9 cellular contexts compared by ENCODE assay signal in genomic region chr3:35908366-35909232, GRCh38.
A peak's percentile ranks its signal among the peaks of the same experiment; 100 is the strongest.
DNase-seq lines count a peak whose midpoint lies in the region; ATAC-seq and TF ChIP-seq lines count a peak whose summit lies in the region.
"Had no signal": no experiment of that assay in that cellular context is flagged by ENCODE, and none has a peak within 500 bp of the region (broad histone marks: within the 10 kb centered on the region; RNA-seq: fewer than 3 reads in every experiment).

No MANE protein-coding gene starts in this region.

- no peak overlapping the region for H3K4me3 Mint-ChIP-seq in brain

- peak overlapping the region in 1 of 5 experiments; percentile 60 for H3K27ac Mint-ChIP-seq in brain

- no peaks in the 10 kb centered on the region for H3K79me2 ChIP-seq in MM.1S (ENCODE audit: low read length)

- H3K4me3 ChIP-seq in MM.1S (ENCODE audit: low read length) = no peak overlapping the region
- H3K4me3 ChIP-seq: BLaER1 treated with 17β-estradiol and CSF1 and Interleukin-3, amounts not matched to agents 10 nM and 100 nM had no signal

- no peaks in the 10 kb centered on the region for H3K36me3 ChIP-seq in MM.1S (replicated peaks; ENCODE audit: insufficient read depth, low read length)
- H3K36me3 ChIP-seq: BLaER1 treated with 17β-estradiol and CSF1 and Interleukin-3, amounts not matched to agents 10 nM and 100 nM had no signal

- DNase-seq in DMS79 treated with DMSO at 0.1 percent for 48 hours (lab: John Stamatoyannopoulos, UW) (peak; percentile 7), DMS79 (lab: John Stamatoyannopoulos, UW) (no peak), H4 (ENCODE audit: low spot score) (peak; percentile 50), MM.1S (peak; percentile 74), inferior parietal cortex (ENCODE audit: extremely low spot score) (peak; percentile 94)
- peak; percentile 19 to 20 for DNase-seq in stimulated activated CD4-positive, alpha-beta T cell treated with anti-CD3 and anti-CD28 coated beads, Interleukin-1b, Interleukin-23, amount 100 ng/mL, for 4 hours (ENCODE audit: low read depth in 2 of 2)

- no peak overlapping the region for H3K27ac ChIP-seq in MM.1S (ENCODE audit: low read length)
- H3K27ac ChIP-seq: BLaER1 treated with 17β-estradiol and CSF1 and Interleukin-3, amounts not matched to agents 10 nM and 100 nM had no signal

- ATAC-seq in SK-N-SH treated with all-trans-retinoic acid at 6 μM for 48 hours = peak; percentile 88

- no peak overlapping the region for H3K9ac ChIP-seq in MM.1S (ENCODE audit: low read length)
- H3K9ac ChIP-seq: BLaER1 treated with 17β-estradiol and CSF1 and Interleukin-3, amounts not matched to agents 10 nM and 100 nM had no signal

- H3K27me3 ChIP-seq in MM.1S (replicated peaks; ENCODE audit: insufficient read depth, low read length) = no peaks in the 10 kb centered on the region
- H3K27me3 ChIP-seq: BLaER1 treated with 17β-estradiol and CSF1 and Interleukin-3, amounts not matched to agents 10 nM and 100 nM had no signal

- H3K4me2 ChIP-seq in MM.1S (ENCODE audit: low read depth, low read length) = no peak overlapping the region
- H3K4me2 ChIP-seq: BLaER1 treated with 17β-estradiol and CSF1 and Interleukin-3, amounts not matched to agents 10 nM and 100 nM had no signal

- no peak overlapping the region for H2AFZ ChIP-seq in MM.1S (ENCODE audit: low read length)

- peaks cover 8% of the 10 kb centered on the region for H3K4me1 Mint-ChIP-seq in brain

- H3K9me3 ChIP-seq in MM.1S (replicated peaks; ENCODE audit: insufficient read depth, low read length) = no peaks in the 10 kb centered on the region

- H3K4me1 ChIP-seq in MM.1S (ENCODE audit: low read length) = no peaks in the 10 kb centered on the region
- H3K4me1 ChIP-seq: BLaER1 treated with 17β-estradiol and CSF1 and Interleukin-3, amounts not matched to agents 10 nM and 100 nM had no signal

- H3K9me2 ChIP-seq in MM.1S (replicated peaks; ENCODE audit: insufficient read depth, low read length) = no peaks in the 10 kb centered on the region

- no peaks in the 10 kb centered on the region for H3K36me3 Mint-ChIP-seq in brain

- H3F3A ChIP-seq in MM.1S (ENCODE audit: insufficient read depth, low read length) = no peaks in the 10 kb centered on the region

- TF ChIP-seq CTCF in MM.1S (IDR thresholded peaks at IDR 0.05; ENCODE audit: low read length) (peak; percentile 73), brain (conservative IDR thresholded peaks at IDR 0.05) (peak; percentile 79 to 88)

- no peaks in the 10 kb centered on the region for H3K27me3 Mint-ChIP-seq in brain

- no peaks in the 10 kb centered on the region for H4K20me1 ChIP-seq in MM.1S (ENCODE audit: insufficient read depth, low read length)
- H4K20me1 ChIP-seq: BLaER1 treated with 17β-estradiol and CSF1 and Interleukin-3, amounts not matched to agents 10 nM and 100 nM had no signal

- H3K9me3 Mint-ChIP-seq in brain = peaks cover 0 to 5% (median 0%) of the 10 kb centered on the region in 5 experiments

TF ChIP-seq in SK-N-SH treated with all-trans-retinoic acid at 6 μM for 48 hours, 23 proteins besides CTCF, POLR2A, EP300 and RAD21:
- TF ChIP-seq TSHZ2 (CRISPR knock-in tag; IDR thresholded peaks at IDR 0.05) = no peak
- no peak for TF ChIP-seq CSRNP3 (CRISPR knock-in tag; IDR thresholded peaks at IDR 0.05)
- no peak for TF ChIP-seq TCF4 (CRISPR knock-in tag; IDR thresholded peaks at IDR 0.05; ENCODE audit: borderline replicate concordance)
- no peak for TF ChIP-seq ZNF8 (CRISPR knock-in tag; IDR thresholded peaks at IDR 0.05)
- no peak for TF ChIP-seq ZFP3 (CRISPR knock-in tag; IDR thresholded peaks at IDR 0.05)
- no peak for TF ChIP-seq SNAI2 (CRISPR knock-in tag; IDR thresholded peaks at IDR 0.05)
- no peak for TF ChIP-seq ARNTL (CRISPR knock-in tag; IDR thresholded peaks at IDR 0.05; ENCODE audit: borderline replicate concordance, low read depth)
- no peak for TF ChIP-seq RARB (CRISPR knock-in tag; IDR thresholded peaks at IDR 0.05)
